12 cellular contexts compared by ENCODE assay signal in genomic region chr11:120709808-120710207, GRCh38.
A peak's percentile ranks its signal among the peaks of the same experiment; 100 is the strongest.
DNase-seq lines count a peak whose midpoint lies in the region; ATAC-seq and TF ChIP-seq lines count a peak whose summit lies in the region.
"Had no signal": no experiment of that assay in that cellular context is flagged by ENCODE, and none has a peak within 500 bp of the region (broad histone marks: within the 10 kb centered on the region; RNA-seq: fewer than 3 reads in every experiment).

No MANE protein-coding gene starts in this region.

- DNase-seq in mesothelial cell of epicardium (ENCODE audit: low spot score in 2 of 2, unreplicated experiment in 2 of 2) (no peak), stomach (no peak), SK-N-SH (no peak), tibial nerve (ENCODE audit: low spot score in 2 of 2) (no peak)
- DNase-seq: NCI-H774 had no signal

- POLR2A ChIA-PET in SK-N-SH (lab: Yijun Ruan, JAX), result no interaction called here

- WGBS in stomach, 5 donors, result 76 to 84% (median 82%) methylated on average over 10 of the region's 10 CpGs
- 74% methylated on average over 10 of the region's 10 CpGs for WGBS in SK-N-SH (ENCODE audit: low lambda C conversion rate)
- 70 to 72% methylated on average over 10 of the region's 10 CpGs for WGBS in tibial nerve, 2 donors

- peak; percentile 86 for ATAC-seq in GM18858 (IDR thresholded peaks at IDR 0.05; ENCODE audit: unreplicated experiment)
- peak; percentile 85 for ATAC-seq in GM21576 (IDR thresholded peaks at IDR 0.05; ENCODE audit: unreplicated experiment)
- peak; percentile 65 for ATAC-seq in HG03135 (IDR thresholded peaks at IDR 0.05; ENCODE audit: unreplicated experiment)
- no peak for ATAC-seq in GM18517 (IDR thresholded peaks at IDR 0.05; ENCODE audit: unreplicated experiment)

- H3K9me3 Mint-ChIP-seq in mesothelial cell of epicardium, result peaks cover 4% of the 10 kb centered on the region

- no peak for TF ChIP-seq CTCF in mesothelial cell of epicardium (IDR thresholded peaks at IDR 0.05; ENCODE audit: unreplicated experiment)
- TF ChIP-seq CTCF in stomach (IDR thresholded peaks at IDR 0.05), result no peak
- no peak for TF ChIP-seq CTCF in SK-N-SH (IDR thresholded peaks at IDR 0.05)
- no peak for TF ChIP-seq CTCF in tibial nerve (IDR thresholded peaks at IDR 0.05)

- H2AFZ ChIP-seq in SK-N-SH (ENCODE audit: low read depth), result no peak overlapping the region

- no peaks in the 10 kb centered on the region for H3K27me3 ChIP-seq in stomach
- H3K27me3 ChIP-seq in SK-N-SH (ENCODE audit: insufficient read depth), result no peaks in the 10 kb centered on the region; the same call in 1 of the 2 replicates
- H3K27me3 ChIP-seq in tibial nerve, result no peaks in the 10 kb centered on the region

- H3K9ac ChIP-seq in SK-N-SH, result no peak overlapping the region

- H3K79me2 ChIP-seq in SK-N-SH (ENCODE audit: insufficient read depth), result no peaks in the 10 kb centered on the region

- H3K4me1 ChIP-seq in stomach (peaks cover 0 to 13% (median 5%) of the 10 kb centered on the region in 4 donors), SK-N-SH (ENCODE audit: control insufficient read depth in 1 of 2, insufficient read depth in 2 of 2, low read depth in 1 of 2, low read length in 1 of 2) (peaks cover 0 to 15% of the 10 kb centered on the region in 2 experiments; a peak in 1 of 4 replicates), tibial nerve (peaks cover 0 to 35% (median 24%) of the 10 kb centered on the region in 4 donors)

- TF ChIP-seq POLR2A in stomach (IDR thresholded peaks at IDR 0.05) (no peak), tibial nerve (IDR thresholded peaks at IDR 0.05) (no peak)

- H3K9me3 ChIP-seq in stomach, result peaks cover 7 to 25% (median 23%) of the 10 kb centered on the region in 4 donors
- H3K9me3 ChIP-seq in SK-N-SH, result no peaks in the 10 kb centered on the region
- peaks cover 0 to 36% (median 0%) of the 10 kb centered on the region in 4 donors for H3K9me3 ChIP-seq in tibial nerve

- H3K27me3 Mint-ChIP-seq in mesothelial cell of epicardium (ENCODE audit: low read depth), result no peaks in the 10 kb centered on the region

- TF ChIP-seq RAD21 in SK-N-SH (IDR thresholded peaks at IDR 0.05; ENCODE audit: low read length), result no peak

- H3K27ac ChIP-seq in stomach (no peak overlapping the region), SK-N-SH (ENCODE audit: low read depth in 2 of 2, low read length in 1 of 2) (no peak overlapping the region), tibial nerve (peak overlapping the region in 2 of 4 donors; percentile 59 to 63)
- H3K27ac ChIP-seq: heart left ventricle had no signal

- H3K36me3 ChIP-seq in stomach, result no peaks in the 10 kb centered on the region
- H3K36me3 ChIP-seq in SK-N-SH (replicated peaks in 1 of 2; ENCODE audit: control insufficient read depth in 1 of 2, insufficient read depth in 2 of 2, low read length in 1 of 2), result no peaks in the 10 kb centered on the region
- no peaks in the 10 kb centered on the region for H3K36me3 ChIP-seq in tibial nerve
- H3K36me3 ChIP-seq: heart left ventricle had no signal

- no peaks in the 10 kb centered on the region for H3K36me3 Mint-ChIP-seq in mesothelial cell of epicardium
- H3K36me3 Mint-ChIP-seq: memory B cell had no signal

- no peaks in the 10 kb centered on the region for H4K20me1 ChIP-seq in SK-N-SH (ENCODE audit: insufficient read depth)

- TF ChIP-seq EP300 in stomach (IDR thresholded peaks at IDR 0.05) (no peak), SK-N-SH (IDR thresholded peaks at IDR 0.05; ENCODE audit: borderline replicate concordance in 1 of 2, low read depth in 1 of 2, low read length in 1 of 2) (no peak), tibial nerve (IDR thresholded peaks at IDR 0.05) (no peak)

- H3F3A ChIP-seq in SK-N-SH (replicated peaks; ENCODE audit: insufficient read depth), result no peaks in the 10 kb centered on the region

- H3K4me3 Mint-ChIP-seq in mesothelial cell of epicardium, result no peak overlapping the region
- H3K4me3 Mint-ChIP-seq: dendritic cell treated with granulocyte-macrophage colony-stimulating factor and Interleukin-4, amounts not matched to agents 40 ng/mL and 50 ng/mL, for 4 days; memory B cell had no signal

- H3K4me3 ChIP-seq in stomach, result no peak overlapping the region
- no peak overlapping the region for H3K4me3 ChIP-seq in SK-N-SH (ENCODE audit: low read depth in 2 of 2, low read length in 1 of 2)
- H3K4me3 ChIP-seq in tibial nerve, result no peak overlapping the region
- H3K4me3 ChIP-seq: heart left ventricle had no signal

- H3K4me1 Mint-ChIP-seq in mesothelial cell of epicardium, result peaks cover 38% of the 10 kb centered on the region

- peak overlapping the region; percentile 27 for H3K27ac Mint-ChIP-seq in mesothelial cell of epicardium
- H3K27ac Mint-ChIP-seq: dendritic cell treated with granulocyte-macrophage colony-stimulating factor and Interleukin-4, amounts not matched to agents 40 ng/mL and 50 ng/mL, for 4 days; memory B cell had no signal

- H3K4me2 ChIP-seq in SK-N-SH, result no peak overlapping the region

- CTCF ChIA-PET in SK-N-SH (lab: Yijun Ruan, JAX), result interaction anchor here (4.1 kb wide), 1 partner anchor 199 kb away, joined by 14 read pairs; the partner anchor contains the start of gene GRIK4

- intact Hi-C loops in stomach (cut with DNase I; ENCODE audit: low total_unique reads), result no loop called here

- no peaks in the 10 kb centered on the region for H3K9me2 ChIP-seq in SK-N-SH

TF ChIP-seq in SK-N-SH, 30 proteins besides CTCF, POLR2A, EP300 and RAD21:
- TF ChIP-seq PBX3 (IDR thresholded peaks at IDR 0.05) (no peak), SMC3 (IDR thresholded peaks at IDR 0.05; ENCODE audit: low read depth, low read length) (no peak), RFX5 (IDR thresholded peaks at IDR 0.05; ENCODE audit: low read length) (no peak), MXI1 (IDR thresholded peaks at IDR 0.05; ENCODE audit: low read depth, low read length) (no peak), TEAD4 (IDR thresholded peaks at IDR 0.05; ENCODE audit: borderline replicate concordance, insufficient read depth) (no peak), MEF2A (IDR thresholded peaks at IDR 0.05; ENCODE audit: borderline replicate concordance, low read depth) (no peak)
- TF ChIP-seq, protein P1, sequence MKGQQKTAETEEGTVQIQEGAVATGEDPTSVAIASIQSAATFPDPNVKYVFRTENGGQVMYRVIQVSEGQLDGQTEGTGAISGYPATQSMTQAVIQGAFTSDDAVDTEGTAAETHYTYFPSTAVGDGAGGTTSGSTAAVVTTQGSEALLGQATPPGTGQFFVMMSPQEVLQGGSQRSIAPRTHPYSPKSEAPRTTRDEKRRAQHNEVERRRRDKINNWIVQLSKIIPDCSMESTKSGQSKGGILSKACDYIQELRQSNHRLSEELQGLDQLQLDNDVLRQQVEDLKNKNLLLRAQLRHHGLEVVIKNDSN (IDR thresholded peaks at IDR 0.05; ENCODE audit: borderline replicate concordance, low read depth), result no peak
